19 cellular contexts compared by ENCODE assay signal in genomic region chr4:87112063-87112462, GRCh38.
"Had no signal": no experiment of that assay in that cellular context is flagged by ENCODE, and none has a peak within 500 bp of the region (broad histone marks: within the 10 kb centered on the region; RNA-seq: fewer than 3 reads in every experiment).

No MANE protein-coding gene starts in this region.

- H3K4me1 ChIP-seq: pancreas, right lobe of liver had no signal

- H3K4me3 Mint-ChIP-seq: activated CD4-positive, alpha-beta T cell treated with anti-CD3 and anti-CD28 coated beads, Interleukin-2, amount 10 ng/mL, durations not matched to agents 7 days and 5 days; activated CD8-positive, alpha-beta T cell treated with anti-CD3 and anti-CD28 coated beads, Interleukin-2, amount 10 ng/mL, durations not matched to agents 7 days and 5 days; activated naive CD8-positive, alpha-beta T cell; naive thymus-derived CD8-positive, alpha-beta T cell; stimulated activated naive B cell treated with anti-CD40 and anti-IgM and Interleukin-4, amounts not matched to agents 10 μg/mL and 1 μg/mL and 100 μg/mL, for 72 hours had no signal

- H3K4me3 ChIP-seq: body of pancreas, coronary artery, esophagus muscularis mucosa, pancreas, right lobe of liver, tibial nerve had no signal

- H3K9me3 ChIP-seq: body of pancreas, esophagus muscularis mucosa, neutrophil, pancreas, right lobe of liver, tibial nerve had no signal

- ATAC-seq: activated CD8-positive, alpha-beta T cell treated with anti-CD3 and anti-CD28 coated beads, Interleukin-2, amount 10 ng/mL, durations not matched to agents 7 days and 5 days; body of pancreas; naive thymus-derived CD8-positive, alpha-beta T cell; pancreas; right lobe of liver; stimulated activated naive B cell treated with anti-CD40 and anti-IgM and Interleukin-4, amounts not matched to agents 10 μg/mL and 1 μg/mL and 100 μg/mL, for 72 hours had no signal

- H3K27me3 ChIP-seq: body of pancreas, esophagus muscularis mucosa, neutrophil, pancreas, right lobe of liver, tibial nerve had no signal

- FAIRE-seq: pancreas, urothelium cell line had no signal

- H3K9me3 Mint-ChIP-seq: activated CD4-positive, alpha-beta T cell treated with anti-CD3 and anti-CD28 coated beads, Interleukin-2, amount 10 ng/mL, durations not matched to agents 7 days and 5 days; naive thymus-derived CD8-positive, alpha-beta T cell; stimulated activated naive B cell treated with anti-CD40 and anti-IgM and Interleukin-4, amounts not matched to agents 10 μg/mL and 1 μg/mL and 100 μg/mL, for 72 hours had no signal

- DNase-seq: activated CD4-positive, alpha-beta T cell treated with anti-CD3 and anti-CD28 coated beads, Interleukin-2, amount 10 ng/mL, durations not matched to agents 7 days and 5 days; activated CD8-positive, alpha-beta memory T cell treated with anti-CD3 and anti-CD28 coated beads, Interleukin-2, amount 50 U/mL, for 4 hours; activated CD8-positive, alpha-beta T cell treated with anti-CD3 and anti-CD28 coated beads, Interleukin-2, amount 10 ng/mL, durations not matched to agents 7 days and 5 days; activated gamma-delta T cell; activated T-cell treated with anti-CD3 and anti-CD28 coated beads, Interleukin-2, amount 50 U/mL, for 48 hours; body of pancreas; central memory CD4-positive, alpha-beta T cell; effector CD4-positive, alpha-beta T cell; naive thymus-derived CD8-positive, alpha-beta T cell; pancreas; right lobe of liver; stimulated activated naive B cell treated with anti-CD40 and anti-IgM and Interleukin-4, amounts not matched to agents 10 μg/mL and 1 μg/mL and 100 μg/mL, for 72 hours; T-helper 2 cell had no signal

- H3K27ac Mint-ChIP-seq: activated CD4-positive, alpha-beta T cell treated with anti-CD3 and anti-CD28 coated beads, Interleukin-2, amount 10 ng/mL, durations not matched to agents 7 days and 5 days; activated CD8-positive, alpha-beta T cell treated with anti-CD3 and anti-CD28 coated beads, Interleukin-2, amount 10 ng/mL, durations not matched to agents 7 days and 5 days; activated naive CD8-positive, alpha-beta T cell; stimulated activated naive B cell treated with anti-CD40 and anti-IgM and Interleukin-4, amounts not matched to agents 10 μg/mL and 1 μg/mL and 100 μg/mL, for 72 hours had no signal

- H3K27me3 Mint-ChIP-seq: activated CD4-positive, alpha-beta T cell treated with anti-CD3 and anti-CD28 coated beads, Interleukin-2, amount 10 ng/mL, durations not matched to agents 7 days and 5 days; activated naive CD8-positive, alpha-beta T cell; naive thymus-derived CD8-positive, alpha-beta T cell; stimulated activated naive B cell treated with anti-CD40 and anti-IgM and Interleukin-4, amounts not matched to agents 10 μg/mL and 1 μg/mL and 100 μg/mL, for 72 hours had no signal

- H3K4me1 Mint-ChIP-seq: stimulated activated naive B cell treated with anti-CD40 and anti-IgM and Interleukin-4, amounts not matched to agents 10 μg/mL and 1 μg/mL and 100 μg/mL, for 72 hours had no signal

- H3K27ac ChIP-seq: body of pancreas, esophagus muscularis mucosa, neutrophil, pancreas, right lobe of liver, tibial nerve had no signal
